ENCODE assay signal across 1 cellular context in genomic region chr19:10389863-10390262, GRCh38.
TF ChIP-seq lines count a peak whose summit lies in the region.

No MANE protein-coding gene starts in this region.

TF ChIP-seq in HEK293, 187 proteins besides CTCF, POLR2A, EP300 and RAD21 (continued from another document):
- no peak for TF ChIP-seq TSHZ1 (tag by site-specific recombination; IDR thresholded peaks at IDR 0.05; ENCODE audit: borderline replicate concordance)
